Comparison of ENCODE assay signal across 24 cellular contexts in genomic region chr1:98181041-98181764, GRCh38.
DNase-seq lines count a peak whose midpoint lies in the region; ATAC-seq, FAIRE-seq and TF ChIP-seq lines count a peak whose summit lies in the region.
"Had no signal": no experiment of that assay in that cellular context is flagged by ENCODE, and none has a peak within 500 bp of the region (broad histone marks: within the 10 kb centered on the region; RNA-seq: fewer than 3 reads in every experiment).

No MANE protein-coding gene starts in this region.

- H3K4me1 Mint-ChIP-seq in Caco-2 (ENCODE audit: low read depth, unreplicated experiment) = peaks cover 26% of the 10 kb centered on the region
- H3K4me1 Mint-ChIP-seq: CD4-positive, CD25-positive, alpha-beta regulatory T cell; H9 had no signal

- no peaks in the 10 kb centered on the region for H3K9me3 ChIP-seq in Caco-2
- H3K9me3 ChIP-seq in HUES48 (ENCODE audit: control insufficient read depth, insufficient read depth, low read length) = no peaks in the 10 kb centered on the region
- no peaks in the 10 kb centered on the region for H3K9me3 ChIP-seq in GM12878 (replicated peaks; ENCODE audit: control insufficient read depth, insufficient read depth, low read length)
- H3K9me3 ChIP-seq in HepG2 (ENCODE audit: low read length) = no peaks in the 10 kb centered on the region
- no peaks in the 10 kb centered on the region for H3K9me3 ChIP-seq in neuronal stem cell (replicated peaks in 1 of 2; ENCODE audit: control insufficient read depth in 2 of 2, insufficient read depth in 1 of 2, low read depth in 1 of 2, low read length in 2 of 2)
- H3K9me3 ChIP-seq: BE2C, SK-N-SH had no signal

- CTCF ChIA-PET in Caco-2 (lab: Charles Lee) (no interaction called here), GM12878 (lab: Yijun Ruan, JAX) (no interaction called here), HepG2 (lab: Yijun Ruan, JAX; ENCODE audit: low intra/inter-chr PET ratio, low total read pairs) (no interaction called here)

- peak; percentile 48 to 49 for DNase-seq in Caco-2
- DNase-seq in GM12878 (ENCODE audit: low read depth, low spot score) = no peak
- DNase-seq in HepG2 (ENCODE audit: low spot score) = no peak
- DNase-seq in activated gamma-delta T cell treated with Interleukin-2 at 50 U/mL for 16 hours = no peak
- DNase-seq in GM19238 (ENCODE audit: insufficient read length, low spot score) = no peak
- no peak for DNase-seq in NCI-H82 (lab: John Stamatoyannopoulos, UW)
- no peak for DNase-seq in neuronal stem cell (ENCODE audit: low spot score)
- DNase-seq: BE2C; CD4-positive, CD25-positive, alpha-beta regulatory T cell; COR-L47; EL; H9; IMR-90; MM.1S; NCI-H1092 treated with DMSO at 0.1 percent for 48 hours; NCI-H146; NCI-H2081 treated with DMSO at 0.1 percent for 48 hours; NCI-H748 treated with DMSO at 0.1 percent for 48 hours; RPMI8226; SHP77 treated with DMSO at 0.1 percent for 48 hours; SK-N-SH had no signal

- peak overlapping the region; percentile 89 for H3K27ac Mint-ChIP-seq in Caco-2 (ENCODE audit: unreplicated experiment)
- H3K27ac Mint-ChIP-seq: CD4-positive, CD25-positive, alpha-beta regulatory T cell; H9 had no signal

- TF ChIP-seq CTCF in Caco-2 (IDR thresholded peaks at IDR 0.05; ENCODE audit: insufficient read depth in 1 of 2, low read depth in 1 of 2, low read length in 1 of 2, severe bottlenecking in 1 of 2, unreplicated experiment in 1 of 2) = no peak
- no peak for TF ChIP-seq CTCF in GM12878 (IDR thresholded peaks at IDR 0.05 in 2 of 3, conservative IDR thresholded peaks at IDR 0.05 in 1 of 3; ENCODE audit: control insufficient read depth in 2 of 3, extremely low read depth in 1 of 3, insufficient read depth in 1 of 3, low read depth in 3 of 3, low read length in 3 of 3)
- no peak for TF ChIP-seq CTCF in HepG2 (CRISPR knock-in tag; IDR thresholded peaks at IDR 0.05)

- TF ChIP-seq RAD21 in GM12878 (IDR thresholded peaks at IDR 0.05; ENCODE audit: insufficient read depth, low read depth, low read length) (no peak), HepG2 (CRISPR knock-in tag; IDR thresholded peaks at IDR 0.05) (no peak)

- no peak overlapping the region for H4K91ac ChIP-seq in neuronal stem cell (ENCODE audit: low read depth, low read length, poor library complexity)

- no peak overlapping the region for H2BK15ac ChIP-seq in neuronal stem cell (ENCODE audit: low read length)

- H4K20me1 ChIP-seq in GM12878 (ENCODE audit: control insufficient read depth, insufficient read depth) = no peaks in the 10 kb centered on the region
- H4K20me1 ChIP-seq in HepG2 (ENCODE audit: insufficient read depth, low read length) = no peaks in the 10 kb centered on the region

- no peak overlapping the region for H3K18ac ChIP-seq in neuronal stem cell (ENCODE audit: low read length)

- TF ChIP-seq EP300 in GM12878 (IDR thresholded peaks at IDR 0.05; ENCODE audit: borderline replicate concordance in 1 of 2, control insufficient read depth in 1 of 2, low read depth in 2 of 2, low read length in 2 of 2) = no peak
- TF ChIP-seq EP300 in HepG2 (IDR thresholded peaks at IDR 0.05; ENCODE audit: low read depth in 2 of 2, low read length in 2 of 2) = no peak
- TF ChIP-seq EP300 in HepG2 (CRISPR knock-in tag; IDR thresholded peaks at IDR 0.05; ENCODE audit: borderline replicate concordance) = no peak

- peaks cover 6% of the 10 kb centered on the region for H3K36me3 Mint-ChIP-seq in Caco-2 (ENCODE audit: insufficient read depth, unreplicated experiment)
- H3K36me3 Mint-ChIP-seq: CD4-positive, CD25-positive, alpha-beta regulatory T cell had no signal

- no peak overlapping the region for H4K8ac ChIP-seq in neuronal stem cell (ENCODE audit: low read depth, low read length)

- H2BK12ac ChIP-seq in neuronal stem cell (ENCODE audit: low read length) = no peak overlapping the region

- no peak overlapping the region for H2AK5ac ChIP-seq in neuronal stem cell (ENCODE audit: low read depth, low read length)

- ATAC-seq in GM12878 (0 out of 3 replicates have a peak, but pooled peaks have one; percentile 27), HepG2 (no peak)

- H2BK5ac ChIP-seq in neuronal stem cell (ENCODE audit: low read length) = no peak overlapping the region

- in situ Hi-C loops in GM12878 (cut with MboI) = no loop called here
- in situ Hi-C loops in HepG2 (cut with HindIII; ENCODE audit: extremely low pct_ligation_motif_present, low pct_unique_long_range_greater_than_20kb) = no loop called here

- FAIRE-seq in GM12878 (lab: Jason Lieb, UNC) (no peak), HepG2 (lab: Jason Lieb, UNC) (no peak)
- FAIRE-seq: GM12891, GM18507 had no signal

- H3K14ac ChIP-seq in neuronal stem cell (ENCODE audit: low read length) = no peak overlapping the region

- H3K4ac ChIP-seq in neuronal stem cell (ENCODE audit: low read length) = no peak overlapping the region

- H3K9me3 Mint-ChIP-seq in Caco-2 (ENCODE audit: unreplicated experiment) = peaks cover 10% of the 10 kb centered on the region
- H3K9me3 Mint-ChIP-seq: CD4-positive, CD25-positive, alpha-beta regulatory T cell; H9 had no signal

- H3K23ac ChIP-seq in neuronal stem cell (ENCODE audit: low read depth, low read length, poor library complexity) = no peak overlapping the region

- SMC1A ChIA-PET in GM12878 (lab: Charles Lee; ENCODE audit: uncharacterized antibody, unreplicated experiment) = no interaction called here

- no peak overlapping the region for H2BK120ac ChIP-seq in neuronal stem cell (ENCODE audit: low read depth, low read length)

- H3K4me2 ChIP-seq in GM12878 (ENCODE audit: control insufficient read depth, insufficient read depth) (no peak overlapping the region), HepG2 (ENCODE audit: low read depth, low read length) (no peak overlapping the region), neuronal stem cell (ENCODE audit: insufficient read depth, low read length, poor library complexity, severe bottlenecking) (no peak overlapping the region)
- H3K4me2 ChIP-seq: SK-N-SH had no signal

- H3K9ac ChIP-seq in HUES48 (ENCODE audit: low read depth, low read length) = no peak overlapping the region
- no peak overlapping the region for H3K9ac ChIP-seq in GM12878 (ENCODE audit: control insufficient read depth, insufficient read depth, low read length)
- H3K9ac ChIP-seq in HepG2 (ENCODE audit: insufficient read depth, low read depth, low read length) = no peak overlapping the region
- H3K9ac ChIP-seq in neuronal stem cell (ENCODE audit: low read depth, low read length, poor library complexity) = no peak overlapping the region
- H3K9ac ChIP-seq: SK-N-SH had no signal

- no peaks in the 10 kb centered on the region for H3K79me2 ChIP-seq in GM12878 (ENCODE audit: control insufficient read depth, insufficient read depth, low read length)
- no peaks in the 10 kb centered on the region for H3K79me2 ChIP-seq in HepG2 (ENCODE audit: insufficient read depth, low read length)

- H3K79me1 ChIP-seq in neuronal stem cell (ENCODE audit: low read depth, low read length) = no peaks in the 10 kb centered on the region

- intact Hi-C loops in Caco-2 (cut with micrococcal nuclease; ENCODE audit: unreplicated experiment) (loop anchor here (1.0 to 10.0 kb wide), 7 partner anchors 24 to 277 kb away; no protein-coding TSS in a partner anchor), GM12878 (cut with micrococcal nuclease; ENCODE audit: unreplicated experiment) (no loop called here), HepG2 (cut with micrococcal nuclease; ENCODE audit: unreplicated experiment) (no loop called here)

- H3K27me3 Mint-ChIP-seq in Caco-2 (ENCODE audit: insufficient read depth, unreplicated experiment) = no peaks in the 10 kb centered on the region

- H3K36me3 ChIP-seq in Caco-2 (ENCODE audit: control insufficient read depth, insufficient read depth, low read length) (no peaks in the 10 kb centered on the region), HUES48 (ENCODE audit: control insufficient read depth, insufficient read depth, low read length) (no peaks in the 10 kb centered on the region), GM12878 (ENCODE audit: control insufficient read depth in 2 of 2, insufficient read depth in 2 of 2, low read length in 1 of 2) (no peaks in the 10 kb centered on the region), HepG2 (replicated peaks in 1 of 2; ENCODE audit: control insufficient read depth in 1 of 2, insufficient read depth in 2 of 2, low read length in 2 of 2) (no peaks in the 10 kb centered on the region), neuronal stem cell (replicated peaks in 1 of 2; ENCODE audit: control insufficient read depth in 2 of 2, insufficient read depth in 2 of 2, low read length in 2 of 2) (no peaks in the 10 kb centered on the region)
- H3K36me3 ChIP-seq: BE2C had no signal

- H3K27me3 ChIP-seq in Caco-2 (replicated peaks; ENCODE audit: control insufficient read depth, insufficient read depth, low read length) (no peaks in the 10 kb centered on the region), HUES48 (ENCODE audit: control insufficient read depth, insufficient read depth, low read length) (no peaks in the 10 kb centered on the region), GM12878 (replicated peaks in 1 of 2; ENCODE audit: control insufficient read depth in 2 of 2, insufficient read depth in 2 of 2, low read length in 1 of 2) (no peaks in the 10 kb centered on the region), HepG2 (ENCODE audit: control insufficient read depth in 1 of 2, insufficient read depth in 2 of 2, low read length in 2 of 2) (no peaks in the 10 kb centered on the region), neuronal stem cell (ENCODE audit: control insufficient read depth in 3 of 3, insufficient read depth in 3 of 3, low read depth in 1 of 3, low read length in 3 of 3) (no peaks in the 10 kb centered on the region)
- H3K27me3 ChIP-seq: BE2C had no signal

- H2AFZ ChIP-seq in GM12878 (ENCODE audit: control insufficient read depth, low read depth, low read length) = no peak overlapping the region
- H2AFZ ChIP-seq in HepG2 (ENCODE audit: low read length) = no peak overlapping the region
- H2AFZ ChIP-seq in neuronal stem cell (ENCODE audit: low read length) = no peak overlapping the region

- H3K4me1 ChIP-seq in Caco-2 = peaks cover 51% of the 10 kb centered on the region
- no peaks in the 10 kb centered on the region for H3K4me1 ChIP-seq in HUES48 (ENCODE audit: control insufficient read depth, insufficient read depth, low read length)
- no peaks in the 10 kb centered on the region for H3K4me1 ChIP-seq in GM12878 (ENCODE audit: control insufficient read depth, insufficient read depth, low read length)
- no peaks in the 10 kb centered on the region for H3K4me1 ChIP-seq in HepG2 (ENCODE audit: insufficient read depth, low read length)
- H3K4me1 ChIP-seq in neuronal stem cell (ENCODE audit: control insufficient read depth in 2 of 2, insufficient read depth in 1 of 2, low read depth in 1 of 2, low read length in 2 of 2) = no peaks in the 10 kb centered on the region
- H3K4me1 ChIP-seq: BE2C had no signal

- H3K4me3 Mint-ChIP-seq in Caco-2 (ENCODE audit: unreplicated experiment) = peak overlapping the region; percentile 20
- H3K4me3 Mint-ChIP-seq: CD4-positive, CD25-positive, alpha-beta regulatory T cell; H9 had no signal

- no peak overlapping the region for H3K4me3 ChIP-seq in Caco-2 (ENCODE audit: low read depth, low read length)
- H3K4me3 ChIP-seq in HUES48 (ENCODE audit: low read depth, low read length) = no peak overlapping the region
- no peak overlapping the region for H3K4me3 ChIP-seq in GM12878
- H3K4me3 ChIP-seq in HepG2 (replicated peaks in 1 of 3; ENCODE audit: insufficient read depth in 1 of 3, low read depth in 2 of 3, low read length in 3 of 3) = no peak overlapping the region
- H3K4me3 ChIP-seq in neuronal stem cell (ENCODE audit: low read length in 2 of 2) = no peak overlapping the region

- TF ChIP-seq POLR2A in GM12878 (IDR thresholded peaks at IDR 0.05; ENCODE audit: low read depth, low read length) (no peak), HepG2 (IDR thresholded peaks at IDR 0.05; ENCODE audit: insufficient read depth in 1 of 2, low read depth in 2 of 2, low read length in 2 of 2) (no peak)

- POLR2A ChIA-PET in Caco-2 (lab: Charles Lee) (no interaction called here), GM12878 (lab: Charles Lee) (no interaction called here), HepG2 (lab: Yijun Ruan, JAX) (no interaction called here)

- RAD21 ChIA-PET in GM12878 (lab: Charles Lee; ENCODE audit: unreplicated experiment) = no interaction called here

- no TSS peak for BruUV-seq in Caco-2 (replicated peaks; lab: Mats Ljungman, UMichigan)
- BruUV-seq in GM12878 (replicated peaks; lab: Mats Ljungman, UMichigan) = no TSS peak
- no TSS peak for BruUV-seq in HepG2 (replicated peaks; lab: Mats Ljungman, UMichigan)

- WGBS in GM12878 (ENCODE audit: insufficient coverage, insufficient replicate concordance, low lambda C conversion rate, missing lambda C conversion rate) = 0% methylated on average over 1 of the region's 1 CpG
- WGBS in HepG2 (ENCODE audit: low lambda C conversion rate) = 0% methylated on average over 1 of the region's 1 CpG
- WGBS in neuronal stem cell (ENCODE audit: extremely low coverage in 2 of 2, insufficient read length in 2 of 2, insufficient replicate concordance in 1 of 2), 2 donors = no CpG with 5 or more reads among the region's 1 CpG

- H3K27ac ChIP-seq in HUES48 (ENCODE audit: low read depth, low read length) (peak overlapping the region; percentile 12), GM12878 (ENCODE audit: control insufficient read depth, insufficient read depth) (no peak overlapping the region), HepG2 (ENCODE audit: extremely low read length, insufficient read depth, low read length) (no peak overlapping the region), neuronal stem cell (replicated peaks; ENCODE audit: low read length) (no peak overlapping the region)

Comparison
In these comparisons a context has a peak if more than half of its experiments do, and no peak if none do; other contexts are left out.
1. DNase-seq: peak in Caco-2 (2 of 2); none in GM12878 (single experiment), HepG2 (single experiment), activated gamma-delta T cell treated with Interleukin-2 at 50 U/mL for 16 hours (single experiment), GM19238 (single experiment), NCI-H82 (single experiment) and neuronal stem cell (single experiment).